Comparison of ENCODE assay signal across 1 cellular context in the genomic region with DNA sequence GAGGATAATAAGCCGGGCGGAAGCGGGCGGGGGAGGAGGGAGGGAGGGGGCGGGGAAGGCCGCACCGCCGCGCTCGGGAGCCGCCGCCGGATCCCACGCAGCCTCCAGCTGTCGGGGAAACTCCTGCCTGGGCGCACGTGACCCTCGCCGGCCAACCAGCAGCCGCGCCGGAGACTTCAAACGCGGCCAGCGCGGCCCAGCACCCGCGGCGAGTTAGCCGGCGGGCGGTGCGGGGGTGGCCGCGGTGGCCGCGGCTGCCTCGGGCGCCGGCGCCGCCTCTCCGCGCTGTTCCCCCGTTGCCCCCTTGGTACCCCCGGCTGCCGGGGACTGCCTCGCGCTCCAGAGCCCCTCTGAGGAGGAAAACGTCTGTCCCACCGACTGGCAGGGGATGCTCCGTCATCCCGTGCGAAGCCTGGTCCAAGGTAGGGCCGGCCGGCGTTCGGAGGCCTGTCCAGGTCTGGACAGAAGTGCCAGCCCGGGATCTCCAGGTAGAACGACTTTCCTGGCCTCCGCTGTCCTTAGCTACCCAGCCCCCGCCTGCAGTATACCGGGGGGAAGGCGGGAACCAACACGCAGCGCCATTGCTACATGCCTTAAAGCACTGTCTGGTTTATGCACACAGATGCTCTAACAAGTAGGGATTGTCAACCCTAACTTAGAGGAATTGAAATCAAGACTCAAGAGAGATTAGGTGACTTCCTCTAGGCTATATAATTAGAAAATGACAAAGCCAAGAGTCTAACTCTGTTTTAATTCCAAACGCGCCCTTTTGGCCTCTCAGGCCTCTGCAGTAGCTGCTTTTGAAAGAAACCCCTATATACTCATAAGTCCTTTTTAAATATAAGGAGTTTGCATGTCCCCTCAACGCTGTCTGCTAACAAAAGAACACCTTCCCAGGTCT.
TF ChIP-seq lines count a peak whose summit lies in the region.

A gene with protein sequence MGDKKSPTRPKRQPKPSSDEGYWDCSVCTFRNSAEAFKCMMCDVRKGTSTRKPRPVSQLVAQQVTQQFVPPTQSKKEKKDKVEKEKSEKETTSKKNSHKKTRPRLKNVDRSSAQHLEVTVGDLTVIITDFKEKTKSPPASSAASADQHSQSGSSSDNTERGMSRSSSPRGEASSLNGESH (minus strand): TSS at position 9 of the 901 bp plus-strand sequence. CDS start 68 bp downstream, outside the sequence.

TF ChIP-seq in HepG2, 621 proteins besides CTCF, POLR2A, EP300 and RAD21 (continued from another document and continues in another):
- TF ChIP-seq, protein P1, sequence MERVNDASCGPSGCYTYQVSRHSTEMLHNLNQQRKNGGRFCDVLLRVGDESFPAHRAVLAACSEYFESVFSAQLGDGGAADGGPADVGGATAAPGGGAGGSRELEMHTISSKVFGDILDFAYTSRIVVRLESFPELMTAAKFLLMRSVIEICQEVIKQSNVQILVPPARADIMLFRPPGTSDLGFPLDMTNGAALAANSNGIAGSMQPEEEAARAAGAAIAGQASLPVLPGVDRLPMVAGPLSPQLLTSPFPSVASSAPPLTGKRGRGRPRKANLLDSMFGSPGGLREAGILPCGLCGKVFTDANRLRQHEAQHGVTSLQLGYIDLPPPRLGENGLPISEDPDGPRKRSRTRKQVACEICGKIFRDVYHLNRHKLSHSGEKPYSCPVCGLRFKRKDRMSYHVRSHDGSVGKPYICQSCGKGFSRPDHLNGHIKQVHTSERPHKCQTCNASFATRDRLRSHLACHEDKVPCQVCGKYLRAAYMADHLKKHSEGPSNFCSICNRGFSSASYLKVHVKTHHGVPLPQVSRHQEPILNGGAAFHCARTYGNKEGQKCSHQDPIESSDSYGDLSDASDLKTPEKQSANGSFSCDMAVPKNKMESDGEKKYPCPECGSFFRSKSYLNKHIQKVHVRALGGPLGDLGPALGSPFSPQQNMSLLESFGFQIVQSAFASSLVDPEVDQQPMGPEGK (CRISPR knock-in tag; IDR thresholded peaks at IDR 0.05): 0 out of 2 replicates have a peak, but pooled peaks have one; percentile 11
- TF ChIP-seq MAFG (CRISPR knock-in tag; IDR thresholded peaks at IDR 0.05) (no peak), ZNF225 (CRISPR knock-in tag; IDR thresholded peaks at IDR 0.05) (peak; percentile 45; the same call in 1 of the 2 replicates), ZSCAN29 (CRISPR knock-in tag; conservative IDR thresholded peaks at IDR 0.05) (no peak), NRL (CRISPR knock-in tag; IDR thresholded peaks at IDR 0.05; ENCODE audit: borderline replicate concordance) (no peak), ZFP1 (CRISPR knock-in tag; IDR thresholded peaks at IDR 0.05) (no peak), ZBTB21 (CRISPR knock-in tag; IDR thresholded peaks at IDR 0.05) (no peak), HDAC1 (CRISPR knock-in tag; IDR thresholded peaks at IDR 0.05) (0 out of 2 replicates have a peak, but pooled peaks have one; percentile 30), PHF8 (CRISPR knock-in tag; IDR thresholded peaks at IDR 0.05) (peak; percentile 82), GABPB1 (CRISPR knock-in tag; IDR thresholded peaks at IDR 0.05) (peak; percentile 69; the same call in 1 of the 2 replicates), FOXC1 (CRISPR knock-in tag; IDR thresholded peaks at IDR 0.05; ENCODE audit: borderline replicate concordance) (no peak), ZNF564 (CRISPR knock-in tag; IDR thresholded peaks at IDR 0.05) (0 out of 2 replicates have a peak, but pooled peaks have one; percentile 4), ZNF883 (CRISPR knock-in tag; IDR thresholded peaks at IDR 0.05; ENCODE audit: not compliant biosample characterization) (peak; percentile 37), ZFX (CRISPR knock-in tag; IDR thresholded peaks at IDR 0.05; ENCODE audit: low read depth) (peak; percentile 70), HHEX (CRISPR knock-in tag; IDR thresholded peaks at IDR 0.05) (no peak), ZNF101 (CRISPR knock-in tag; IDR thresholded peaks at IDR 0.05; ENCODE audit: borderline replicate concordance, low read depth) (no peak), NR1H2 (CRISPR knock-in tag; IDR thresholded peaks at IDR 0.05; ENCODE audit: borderline replicate concordance, low read depth) (no peak), SALL1 (CRISPR knock-in tag; IDR thresholded peaks at IDR 0.05) (peak; percentile 44), NFIC (IDR thresholded peaks at IDR 0.05; ENCODE audit: low read length) (no peak), TOE1 (CRISPR knock-in tag; IDR thresholded peaks at IDR 0.05) (no peak), NFYC (CRISPR knock-in tag; IDR thresholded peaks at IDR 0.05) (peak; percentile 79), TMF1 (CRISPR knock-in tag; IDR thresholded peaks at IDR 0.05; ENCODE audit: low read depth) (no peak), SKI (IDR thresholded peaks at IDR 0.05; ENCODE audit: partially characterized antibody) (peak; percentile 51), ARNT (IDR thresholded peaks at IDR 0.05) (no peak)
- TF ChIP-seq, protein P2, sequence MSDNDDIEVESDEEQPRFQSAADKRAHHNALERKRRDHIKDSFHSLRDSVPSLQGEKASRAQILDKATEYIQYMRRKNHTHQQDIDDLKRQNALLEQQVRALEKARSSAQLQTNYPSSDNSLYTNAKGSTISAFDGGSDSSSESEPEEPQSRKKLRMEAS (IDR thresholded peaks at IDR 0.05): peak; percentile 50; the same call in 1 of the 2 replicates
- TF ChIP-seq, protein P3, sequence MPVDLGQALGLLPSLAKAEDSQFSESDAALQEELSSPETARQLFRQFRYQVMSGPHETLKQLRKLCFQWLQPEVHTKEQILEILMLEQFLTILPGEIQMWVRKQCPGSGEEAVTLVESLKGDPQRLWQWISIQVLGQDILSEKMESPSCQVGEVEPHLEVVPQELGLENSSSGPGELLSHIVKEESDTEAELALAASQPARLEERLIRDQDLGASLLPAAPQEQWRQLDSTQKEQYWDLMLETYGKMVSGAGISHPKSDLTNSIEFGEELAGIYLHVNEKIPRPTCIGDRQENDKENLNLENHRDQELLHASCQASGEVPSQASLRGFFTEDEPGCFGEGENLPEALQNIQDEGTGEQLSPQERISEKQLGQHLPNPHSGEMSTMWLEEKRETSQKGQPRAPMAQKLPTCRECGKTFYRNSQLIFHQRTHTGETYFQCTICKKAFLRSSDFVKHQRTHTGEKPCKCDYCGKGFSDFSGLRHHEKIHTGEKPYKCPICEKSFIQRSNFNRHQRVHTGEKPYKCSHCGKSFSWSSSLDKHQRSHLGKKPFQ (CRISPR knock-in tag; IDR thresholded peaks at IDR 0.05; ENCODE audit: insufficient replicate concordance): no peak
- TF ChIP-seq, protein P4, sequence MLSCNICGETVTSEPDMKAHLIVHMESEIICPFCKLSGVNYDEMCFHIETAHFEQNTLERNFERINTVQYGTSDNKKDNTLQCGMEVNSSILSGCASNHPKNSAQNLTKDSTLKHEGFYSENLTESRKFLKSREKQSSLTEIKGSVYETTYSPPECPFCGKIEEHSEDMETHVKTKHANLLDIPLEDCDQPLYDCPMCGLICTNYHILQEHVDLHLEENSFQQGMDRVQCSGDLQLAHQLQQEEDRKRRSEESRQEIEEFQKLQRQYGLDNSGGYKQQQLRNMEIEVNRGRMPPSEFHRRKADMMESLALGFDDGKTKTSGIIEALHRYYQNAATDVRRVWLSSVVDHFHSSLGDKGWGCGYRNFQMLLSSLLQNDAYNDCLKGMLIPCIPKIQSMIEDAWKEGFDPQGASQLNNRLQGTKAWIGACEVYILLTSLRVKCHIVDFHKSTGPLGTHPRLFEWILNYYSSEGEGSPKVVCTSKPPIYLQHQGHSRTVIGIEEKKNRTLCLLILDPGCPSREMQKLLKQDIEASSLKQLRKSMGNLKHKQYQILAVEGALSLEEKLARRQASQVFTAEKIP (CRISPR knock-in tag; IDR thresholded peaks at IDR 0.05; ENCODE audit: borderline replicate concordance): no peak
- TF ChIP-seq, protein P5, sequence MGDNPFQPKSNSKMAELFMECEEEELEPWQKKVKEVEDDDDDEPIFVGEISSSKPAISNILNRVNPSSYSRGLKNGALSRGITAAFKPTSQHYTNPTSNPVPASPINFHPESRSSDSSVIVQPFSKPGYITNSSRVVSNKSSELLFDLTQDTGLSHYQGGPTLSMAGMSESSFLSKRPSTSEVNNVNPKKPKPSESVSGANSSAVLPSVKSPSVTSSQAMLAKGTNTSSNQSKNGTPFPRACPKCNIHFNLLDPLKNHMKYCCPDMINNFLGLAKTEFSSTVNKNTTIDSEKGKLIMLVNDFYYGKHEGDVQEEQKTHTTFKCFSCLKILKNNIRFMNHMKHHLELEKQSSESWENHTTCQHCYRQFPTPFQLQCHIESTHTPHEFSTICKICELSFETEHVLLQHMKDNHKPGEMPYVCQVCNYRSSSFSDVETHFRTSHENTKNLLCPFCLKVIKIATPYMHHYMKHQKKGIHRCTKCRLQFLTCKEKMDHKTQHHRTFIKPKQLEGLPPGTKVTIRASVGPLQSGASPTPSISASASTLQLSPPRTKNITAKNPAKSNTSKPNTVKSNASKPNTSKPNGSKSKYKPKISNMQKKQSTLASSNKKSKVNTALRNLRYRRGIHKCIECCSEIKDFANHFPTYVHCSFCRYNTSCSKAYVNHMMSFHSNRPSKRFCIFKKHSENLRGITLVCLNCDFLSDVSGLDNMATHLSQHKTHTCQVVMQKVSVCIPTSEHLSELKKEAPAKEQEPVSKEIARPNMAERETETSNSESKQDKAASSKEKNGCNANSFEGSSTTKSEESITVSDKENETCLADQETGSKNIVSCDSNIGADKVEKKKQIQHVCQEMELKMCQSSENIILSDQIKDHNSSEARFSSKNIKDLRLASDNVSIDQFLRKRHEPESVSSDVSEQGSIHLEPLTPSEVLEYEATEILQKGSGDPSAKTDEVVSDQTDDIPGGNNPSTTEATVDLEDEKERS (CRISPR knock-in tag; IDR thresholded peaks at IDR 0.05): no peak
- TF ChIP-seq, protein P6, sequence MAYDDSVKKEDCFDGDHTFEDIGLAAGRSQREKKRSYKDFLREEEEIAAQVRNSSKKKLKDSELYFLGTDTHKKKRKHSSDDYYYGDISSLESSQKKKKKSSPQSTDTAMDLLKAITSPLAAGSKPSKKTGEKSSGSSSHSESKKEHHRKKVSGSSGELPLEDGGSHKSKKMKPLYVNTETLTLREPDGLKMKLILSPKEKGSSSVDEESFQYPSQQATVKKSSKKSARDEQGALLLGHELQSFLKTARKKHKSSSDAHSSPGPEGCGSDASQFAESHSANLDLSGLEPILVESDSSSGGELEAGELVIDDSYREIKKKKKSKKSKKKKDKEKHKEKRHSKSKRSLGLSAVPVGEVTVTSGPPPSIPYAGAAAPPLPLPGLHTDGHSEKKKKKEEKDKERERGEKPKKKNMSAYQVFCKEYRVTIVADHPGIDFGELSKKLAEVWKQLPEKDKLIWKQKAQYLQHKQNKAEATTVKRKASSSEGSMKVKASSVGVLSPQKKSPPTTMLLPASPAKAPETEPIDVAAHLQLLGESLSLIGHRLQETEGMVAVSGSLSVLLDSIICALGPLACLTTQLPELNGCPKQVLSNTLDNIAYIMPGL (CRISPR knock-in tag; IDR thresholded peaks at IDR 0.05; ENCODE audit: borderline replicate concordance in 1 of 2, low read depth in 1 of 2): peak in 1 of 2 experiments; percentile 67; a peak in 1 of 4 replicates
- TF ChIP-seq, protein P7, sequence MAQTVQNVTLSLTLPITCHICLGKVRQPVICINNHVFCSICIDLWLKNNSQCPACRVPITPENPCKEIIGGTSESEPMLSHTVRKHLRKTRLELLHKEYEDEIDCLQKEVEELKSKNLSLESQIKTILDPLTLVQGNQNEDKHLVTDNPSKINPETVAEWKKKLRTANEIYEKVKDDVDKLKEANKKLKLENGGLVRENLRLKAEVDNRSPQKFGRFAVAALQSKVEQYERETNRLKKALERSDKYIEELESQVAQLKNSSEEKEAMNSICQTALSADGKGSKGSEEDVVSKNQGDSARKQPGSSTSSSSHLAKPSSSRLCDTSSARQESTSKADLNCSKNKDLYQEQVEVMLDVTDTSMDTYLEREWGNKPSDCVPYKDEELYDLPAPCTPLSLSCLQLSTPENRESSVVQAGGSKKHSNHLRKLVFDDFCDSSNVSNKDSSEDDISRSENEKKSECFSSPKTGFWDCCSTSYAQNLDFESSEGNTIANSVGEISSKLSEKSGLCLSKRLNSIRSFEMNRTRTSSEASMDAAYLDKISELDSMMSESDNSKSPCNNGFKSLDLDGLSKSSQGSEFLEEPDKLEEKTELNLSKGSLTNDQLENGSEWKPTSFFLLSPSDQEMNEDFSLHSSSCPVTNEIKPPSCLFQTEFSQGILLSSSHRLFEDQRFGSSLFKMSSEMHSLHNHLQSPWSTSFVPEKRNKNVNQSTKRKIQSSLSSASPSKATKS (CRISPR knock-in tag; IDR thresholded peaks at IDR 0.05): no peak
- TF ChIP-seq, protein P8, sequence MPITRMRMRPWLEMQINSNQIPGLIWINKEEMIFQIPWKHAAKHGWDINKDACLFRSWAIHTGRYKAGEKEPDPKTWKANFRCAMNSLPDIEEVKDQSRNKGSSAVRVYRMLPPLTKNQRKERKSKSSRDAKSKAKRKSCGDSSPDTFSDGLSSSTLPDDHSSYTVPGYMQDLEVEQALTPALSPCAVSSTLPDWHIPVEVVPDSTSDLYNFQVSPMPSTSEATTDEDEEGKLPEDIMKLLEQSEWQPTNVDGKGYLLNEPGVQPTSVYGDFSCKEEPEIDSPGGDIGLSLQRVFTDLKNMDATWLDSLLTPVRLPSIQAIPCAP (CRISPR knock-in tag; IDR thresholded peaks at IDR 0.05; ENCODE audit: low read depth): no peak
- TF ChIP-seq, protein P9, sequence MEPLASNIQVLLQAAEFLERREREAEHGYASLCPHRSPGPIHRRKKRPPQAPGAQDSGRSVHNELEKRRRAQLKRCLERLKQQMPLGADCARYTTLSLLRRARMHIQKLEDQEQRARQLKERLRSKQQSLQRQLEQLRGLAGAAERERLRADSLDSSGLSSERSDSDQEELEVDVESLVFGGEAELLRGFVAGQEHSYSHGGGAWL (CRISPR knock-in tag; IDR thresholded peaks at IDR 0.05): peak; percentile 54; the same call in 1 of the 2 replicates
- TF ChIP-seq, protein P10, sequence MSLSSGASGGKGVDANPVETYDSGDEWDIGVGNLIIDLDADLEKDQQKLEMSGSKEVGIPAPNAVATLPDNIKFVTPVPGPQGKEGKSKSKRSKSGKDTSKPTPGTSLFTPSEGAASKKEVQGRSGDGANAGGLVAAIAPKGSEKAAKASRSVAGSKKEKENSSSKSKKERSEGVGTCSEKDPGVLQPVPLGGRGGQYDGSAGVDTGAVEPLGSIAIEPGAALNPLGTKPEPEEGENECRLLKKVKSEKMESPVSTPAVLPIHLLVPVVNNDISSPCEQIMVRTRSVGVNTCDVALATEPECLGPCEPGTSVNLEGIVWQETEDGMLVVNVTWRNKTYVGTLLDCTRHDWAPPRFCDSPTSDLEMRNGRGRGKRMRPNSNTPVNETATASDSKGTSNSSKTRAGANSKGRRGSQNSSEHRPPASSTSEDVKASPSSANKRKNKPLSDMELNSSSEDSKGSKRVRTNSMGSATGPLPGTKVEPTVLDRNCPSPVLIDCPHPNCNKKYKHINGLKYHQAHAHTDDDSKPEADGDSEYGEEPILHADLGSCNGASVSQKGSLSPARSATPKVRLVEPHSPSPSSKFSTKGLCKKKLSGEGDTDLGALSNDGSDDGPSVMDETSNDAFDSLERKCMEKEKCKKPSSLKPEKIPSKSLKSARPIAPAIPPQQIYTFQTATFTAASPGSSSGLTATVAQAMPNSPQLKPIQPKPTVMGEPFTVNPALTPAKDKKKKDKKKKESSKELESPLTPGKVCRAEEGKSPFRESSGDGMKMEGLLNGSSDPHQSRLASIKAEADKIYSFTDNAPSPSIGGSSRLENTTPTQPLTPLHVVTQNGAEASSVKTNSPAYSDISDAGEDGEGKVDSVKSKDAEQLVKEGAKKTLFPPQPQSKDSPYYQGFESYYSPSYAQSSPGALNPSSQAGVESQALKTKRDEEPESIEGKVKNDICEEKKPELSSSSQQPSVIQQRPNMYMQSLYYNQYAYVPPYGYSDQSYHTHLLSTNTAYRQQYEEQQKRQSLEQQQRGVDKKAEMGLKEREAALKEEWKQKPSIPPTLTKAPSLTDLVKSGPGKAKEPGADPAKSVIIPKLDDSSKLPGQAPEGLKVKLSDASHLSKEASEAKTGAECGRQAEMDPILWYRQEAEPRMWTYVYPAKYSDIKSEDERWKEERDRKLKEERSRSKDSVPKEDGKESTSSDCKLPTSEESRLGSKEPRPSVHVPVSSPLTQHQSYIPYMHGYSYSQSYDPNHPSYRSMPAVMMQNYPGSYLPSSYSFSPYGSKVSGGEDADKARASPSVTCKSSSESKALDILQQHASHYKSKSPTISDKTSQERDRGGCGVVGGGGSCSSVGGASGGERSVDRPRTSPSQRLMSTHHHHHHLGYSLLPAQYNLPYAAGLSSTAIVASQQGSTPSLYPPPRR (CRISPR knock-in tag; IDR thresholded peaks at IDR 0.05; ENCODE audit: borderline replicate concordance): no peak
